Comparison of ENCODE assay signal across 10 cellular contexts in the genomic region with DNA sequence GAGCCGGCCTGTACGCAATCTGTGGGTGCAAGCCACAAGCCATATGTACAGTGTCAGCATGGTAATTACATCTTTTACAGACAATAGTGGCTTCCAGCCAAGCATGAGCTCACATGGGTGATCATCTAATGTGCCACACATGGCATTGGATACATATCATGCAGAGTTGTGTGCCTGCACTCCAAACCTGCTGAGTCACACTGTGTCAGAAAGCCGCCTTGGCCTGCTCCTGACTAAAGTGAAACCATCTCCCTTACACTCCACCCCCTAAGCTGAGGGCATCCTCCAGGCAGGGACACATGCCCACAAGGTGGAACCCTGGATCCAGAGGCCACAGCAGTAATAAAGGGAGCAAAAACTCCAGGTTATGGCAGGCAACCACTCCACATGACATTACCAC.
DNase-seq lines count a peak whose midpoint lies in the region; ATAC-seq and TF ChIP-seq lines count a peak whose summit lies in the region.
"Had no signal": no experiment of that assay in that cellular context is flagged by ENCODE, and none has a peak within 500 bp of the region (broad histone marks: within the 10 kb centered on the region; RNA-seq: fewer than 3 reads in every experiment).

No MANE protein-coding gene starts in this region.

- no peaks in the 10 kb centered on the region for H3K9me3 Mint-ChIP-seq in Calu3 (ENCODE audit: low read depth, unreplicated experiment)

- ATAC-seq in HG03521 (IDR thresholded peaks at IDR 0.05; ENCODE audit: unreplicated experiment), result no peak

- in situ Hi-C loops in KBM-7 (cut with MboI; ENCODE audit: low pct_unique_long_range_greater_than_20kb, low sequenced_read_pairs), result no loop called here

- H3K27me3 Mint-ChIP-seq in Calu3 (ENCODE audit: unreplicated experiment), result no peaks in the 10 kb centered on the region

- intact Hi-C loops in Calu3 (cut with micrococcal nuclease; ENCODE audit: unreplicated experiment), result no loop called here

- DNase-seq in ELF-1 (ENCODE audit: low read depth, low spot score), result peak; percentile 22
- peak; percentile 44 for DNase-seq in KBM-7
- DNase-seq in astrocyte of the hippocampus (ENCODE audit: low read depth, low spot score), result peak; percentile 29
- DNase-seq in left kidney (ENCODE audit: low read depth, low spot score), result peak; percentile 21
- no peak for DNase-seq in cerebellar nuclear complex (lab: John Stamatoyannopoulos, UW)
- DNase-seq in Calu3, result no peak
- DNase-seq: activated CD8-positive, alpha-beta memory T cell treated with anti-CD3 and anti-CD28 coated beads, Interleukin-2, amount 50 U/mL, for 48 hours; testis had no signal

- H3K36me3 Mint-ChIP-seq in Calu3 (ENCODE audit: insufficient read depth, unreplicated experiment), result no peaks in the 10 kb centered on the region

- BruUV-seq in Calu3 (replicated peaks; lab: Mats Ljungman, UMichigan), result no TSS peak

- H3K4me1 Mint-ChIP-seq in Calu3 (ENCODE audit: low read depth, unreplicated experiment), result no peaks in the 10 kb centered on the region
- H3K4me1 Mint-ChIP-seq: nephron had no signal

- TF ChIP-seq CTCF in Calu3 (IDR thresholded peaks at IDR 0.05; ENCODE audit: unreplicated experiment), result no peak

- H3K27ac Mint-ChIP-seq in Calu3 (ENCODE audit: unreplicated experiment), result no peak overlapping the region
- H3K27ac Mint-ChIP-seq: nephron had no signal

- CTCF ChIA-PET in Calu3 (lab: Charles Lee), result no interaction called here

- no peak overlapping the region for H3K4me3 Mint-ChIP-seq in Calu3 (ENCODE audit: low read depth, unreplicated experiment)
- H3K4me3 Mint-ChIP-seq: nephron had no signal

Comparison
In these comparisons a context has a peak if more than half of its experiments do, and no peak if none do; other contexts are left out.
1. DNase-seq: peak in ELF-1 (single experiment), KBM-7 (single experiment), astrocyte of the hippocampus (single experiment) and left kidney (single experiment); none in cerebellar nuclear complex (0 of 2) and Calu3 (single experiment).